Comparison of ENCODE assay signal across 8 cellular contexts in genomic region chr4:70994387-70995099, GRCh38. TPM values are rescaled to one million over a fixed set of nuclear protein-coding genes. Genes with fewer than 3 reads are reported as not detected.
A peak's percentile ranks its signal among the peaks of the same experiment; 100 is the strongest.
DNase-seq lines count a peak whose midpoint lies in the region; ATAC-seq and TF ChIP-seq lines count a peak whose summit lies in the region.

No MANE protein-coding gene starts in this region.

- H3K4me3 ChIP-seq in heart left ventricle (peak overlapping the region; percentile 40 to 93 (median 81)), gastroesophageal sphincter (peak overlapping the region; percentile 65 to 76), subcutaneous abdominal adipose tissue (ENCODE audit: low read depth in 1 of 5, low read length in 5 of 5) (peak overlapping the region; percentile 93 to 98 (median 97))

- ATAC-seq in heart left ventricle (no peak), Right ventricle myocardium inferior (no peak), HG03064 (IDR thresholded peaks at IDR 0.05; ENCODE audit: low read depth, unreplicated experiment) (peak; percentile 46), gastroesophageal sphincter (no peak)

- H3K27me3 ChIP-seq in heart left ventricle, result no peaks in the 10 kb centered on the region
- no peaks in the 10 kb centered on the region for H3K27me3 ChIP-seq in gastroesophageal sphincter
- H3K27me3 ChIP-seq in subcutaneous abdominal adipose tissue (ENCODE audit: control insufficient read depth in 5 of 5, insufficient read depth in 4 of 5, low read length in 5 of 5), result no peaks in the 10 kb centered on the region

- intact Hi-C loops in heart left ventricle (cut with DNase I) (loop anchor here (1.0 to 10.0 kb wide), 9 partner anchors 90 to 307 kb away; partner anchors contain the start of genes MOB1B (in 6 of the 10), GRSF1 (in 5 of the 10) and UTP3 (in 1 of the 10)), Right ventricle myocardium inferior (cut with DNase I) (loop anchor here (5.0 kb wide), 2 partner anchors 92 to 287 kb away; partner anchors contain the start of gene MOB1B)

- 70 to 78% (median 76%) methylated on average over 10 of the region's 10 CpGs for WGBS in heart left ventricle, 4 donors
- WGBS in gastroesophageal sphincter (ENCODE audit: low coverage in 1 of 2), 2 donors, result 74 to 80% methylated on average over 9 to 10 of the region's 10 CpGs

- TF ChIP-seq EP300 in gastroesophageal sphincter (IDR thresholded peaks at IDR 0.05), result no peak

- TF ChIP-seq CTCF in heart left ventricle (IDR thresholded peaks at IDR 0.05) (no peak), gastroesophageal sphincter (IDR thresholded peaks at IDR 0.05) (no peak)

- TF ChIP-seq POLR2A in heart left ventricle (IDR thresholded peaks at IDR 0.05) (no peak), gastroesophageal sphincter (IDR thresholded peaks at IDR 0.05) (no peak)

- H3K9me3 ChIP-seq in heart left ventricle (no peaks in the 10 kb centered on the region), gastroesophageal sphincter (no peaks in the 10 kb centered on the region), subcutaneous abdominal adipose tissue (ENCODE audit: control insufficient read depth in 5 of 5, low read length in 5 of 5) (no peaks in the 10 kb centered on the region)

- DNase-seq in heart left ventricle (no peak), Right ventricle myocardium inferior (ENCODE audit: missing footprints) (no peak), SKM-1 (lab: John Stamatoyannopoulos, UW; ENCODE audit: unreplicated experiment) (peak; percentile 19), iPS-NIHi7 (ENCODE audit: extremely low spot score) (no peak), cerebellar cortex (ENCODE audit: low spot score) (no peak)

- peaks cover 0 to 55% (median 18%) of the 10 kb centered on the region in 12 donors for H3K4me1 ChIP-seq in heart left ventricle
- peaks cover 0 to 39% (median 0%) of the 10 kb centered on the region in 3 donors for H3K4me1 ChIP-seq in gastroesophageal sphincter
- H3K4me1 ChIP-seq in subcutaneous abdominal adipose tissue (ENCODE audit: control insufficient read depth in 5 of 5, insufficient read depth in 5 of 5, low read length in 5 of 5), result peaks cover 4 to 38% (median 21%) of the 10 kb centered on the region in 5 donors

- peak overlapping the region in 4 of 5 donors; percentile 73 to 95 (median 92) for H3K9ac ChIP-seq in subcutaneous abdominal adipose tissue (ENCODE audit: low read length in 5 of 5)

- H3K27ac ChIP-seq in heart left ventricle (peak overlapping the region in 7 of 12 donors; percentile 80 to 95 (median 89)), gastroesophageal sphincter (peak overlapping the region in 3 of 4 donors; percentile 85 to 88 (median 86)), subcutaneous abdominal adipose tissue (ENCODE audit: low read depth, low read length) (peak overlapping the region; percentile 79)

- H3K36me3 ChIP-seq in heart left ventricle (peaks cover 0 to 18% (median 14%) of the 10 kb centered on the region in 9 donors), gastroesophageal sphincter (peaks cover 0 to 12% of the 10 kb centered on the region in 2 donors), subcutaneous abdominal adipose tissue (ENCODE audit: control insufficient read depth in 5 of 5, insufficient read depth in 5 of 5, low read length in 5 of 5) (peaks cover 0 to 3% (median 2%) of the 10 kb centered on the region in 5 donors)

RNA-seq across cellular contexts. Expression of gene DCK, which starts 1.1 kb away (rescaled TPM):
- total RNA-seq in heart left ventricle (10 to 100 TPM in 2 of 9 donors, 1 to 10 TPM in 7; 4.6 to 12.6 (median 6.8) TPM), Right ventricle myocardium inferior (7.2 TPM), gastroesophageal sphincter (10 to 100 TPM; 13.2 to 24.9 (median 21.7) TPM)
- 1 to 10 TPM; 1.7 to 8.2 TPM for polyA plus RNA-seq in heart left ventricle
